20 cellular contexts compared by ENCODE assay signal in genomic region chr16:49755716-49756115, GRCh38.
DNase-seq lines count a peak whose midpoint lies in the region; ATAC-seq, FAIRE-seq and TF ChIP-seq lines count a peak whose summit lies in the region.
"Had no signal": no experiment of that assay in that cellular context is flagged by ENCODE, and none has a peak within 500 bp of the region (broad histone marks: within the 10 kb centered on the region; RNA-seq: fewer than 3 reads in every experiment).

No MANE protein-coding gene starts in this region.

- intact Hi-C loops in right cardiac atrium (cut with DNase I), result loop anchor here in 3 of 4 donors (5.0 to 10.0 kb wide), 3 partner anchors 79 to 102 kb away; partner anchors contain the start of gene ZNF423 (in 2 of the 3)
- intact Hi-C loops in Right ventricle myocardium superior (cut with DNase I), result no loop called here
- intact Hi-C loops in vagina (cut with DNase I), result loop anchor here (10.0 kb wide), 1 partner anchor 261 kb away; no protein-coding TSS in a partner anchor
- intact Hi-C loops in sciatic nerve (cut with DNase I), result no loop called here

- no peak overlapping the region for H3K23ac ChIP-seq in H1 (ENCODE audit: insufficient read length)

- H2BK12ac ChIP-seq in H1 (ENCODE audit: low read depth, low read length), result no peak overlapping the region

- TF ChIP-seq CTCF in H1 (IDR thresholded peaks at IDR 0.05; ENCODE audit: control extremely low read depth in 1 of 3, insufficient read depth in 1 of 3, low read depth in 1 of 3, low read length in 3 of 3) (no peak), nephron (IDR thresholded peaks at IDR 0.05; ENCODE audit: unreplicated experiment in 3 of 3) (no peak), vagina (IDR thresholded peaks at IDR 0.05) (no peak)

- H2BK5ac ChIP-seq in H1 (ENCODE audit: low read depth, low read length), result 0 out of 2 replicates have a peak overlapping the region, but pooled peaks have one; percentile 69

- H3K4ac ChIP-seq in H1 (replicated peaks; ENCODE audit: insufficient read length, low read depth, low read length), result no peak overlapping the region

- H4K20me1 ChIP-seq in H1 (replicated peaks in 1 of 2; ENCODE audit: control insufficient read depth in 1 of 2, insufficient read depth in 2 of 2, low read length in 2 of 2), result peaks cover 2% of the 10 kb centered on the region in 2 experiments

- TF ChIP-seq RAD21 in H1 (IDR thresholded peaks at IDR 0.05 in 1 of 2, conservative IDR thresholded peaks at IDR 0.05 in 1 of 2; ENCODE audit: low read depth in 2 of 2, low read length in 2 of 2), result no peak

- H3K79me1 ChIP-seq in H1 (ENCODE audit: low read depth, low read length), result peaks cover 4% of the 10 kb centered on the region

- H4K91ac ChIP-seq in H1 (replicated peaks; ENCODE audit: insufficient read length, low read length), result no peak overlapping the region

- peak overlapping the region; percentile 95; the same call in 1 of the 2 replicates for H3K18ac ChIP-seq in H1 (ENCODE audit: extremely low read depth, low read length)

- no peak overlapping the region for H3K56ac ChIP-seq in H1 (replicated peaks; ENCODE audit: insufficient read length, low read depth, low read length)

- ATAC-seq in right cardiac atrium (no peak), Right ventricle myocardium superior (ENCODE audit: poor library complexity) (no peak), sciatic nerve (no peak), HG03354 (IDR thresholded peaks at IDR 0.05; ENCODE audit: poor library complexity, severe bottlenecking, unreplicated experiment) (no peak)
- ATAC-seq: activated naive CD8-positive, alpha-beta T cell treated with anti-CD3 and anti-CD28 coated beads, Interleukin-2, amount 50 U/mL, for 24 hours; stimulated activated naive CD8-positive, alpha-beta T cell treated with anti-CD3 and anti-CD28 coated beads, Interleukin-15, amount 100 ng/mL, for 72 hours had no signal

- H3K27me3 Mint-ChIP-seq in nephron (ENCODE audit: low read depth), result peaks cover 3% of the 10 kb centered on the region

- H3K4me3 Mint-ChIP-seq in nephron, result peak overlapping the region in 1 of 3 experiments; percentile 5

- H2AFZ ChIP-seq in H1 (ENCODE audit: low read length), result no peak overlapping the region

- TF ChIP-seq POLR2A in H1 (IDR thresholded peaks at IDR 0.05; ENCODE audit: control extremely low read depth in 1 of 2, low read depth in 2 of 2, low read length in 2 of 2), result no peak
- no peak for TF ChIP-seq POLR2A in vagina (IDR thresholded peaks at IDR 0.05)

- H4K8ac ChIP-seq in H1 (ENCODE audit: extremely low read depth, insufficient read depth, low read length), result no peak overlapping the region

- H3K36me3 ChIP-seq in H1 (ENCODE audit: control insufficient read depth in 2 of 4, insufficient read depth in 4 of 4, low read length in 3 of 4) (no peaks in the 10 kb centered on the region), vagina (no peaks in the 10 kb centered on the region)
- H3K36me3 ChIP-seq: brain microvascular endothelial cell had no signal

- H3K9me3 Mint-ChIP-seq in nephron, result no peaks in the 10 kb centered on the region
- H3K9me3 Mint-ChIP-seq: activated naive CD8-positive, alpha-beta T cell treated with anti-CD3 and anti-CD28 coated beads, Interleukin-2, amount 50 U/mL, for 24 hours; activated T-helper 2 cell treated with anti-CD3 and anti-CD28 coated beads, Interferon-gamma antibody, Interleukin-2, Interleukin-4, amounts not matched to agents 10 μg/mL and 5 μg/mL and 100 μg/mL, durations not matched to agents 14 hours and 24 hours and 36 hours; stimulated activated naive CD8-positive, alpha-beta T cell treated with anti-CD3 and anti-CD28 coated beads, Interleukin-15, amount 100 ng/mL, for 72 hours had no signal

- H2BK120ac ChIP-seq in H1 (replicated peaks; ENCODE audit: low read depth, low read length), result no peak overlapping the region

- H2BK15ac ChIP-seq in H1 (ENCODE audit: low read length), result 0 out of 2 replicates have a peak overlapping the region, but pooled peaks have one; percentile 50

- peaks cover 0 to 22% of the 10 kb centered on the region in 2 experiments; a peak in 2 of 4 replicates for H3K79me2 ChIP-seq in H1 (ENCODE audit: control insufficient read depth in 1 of 2, insufficient read depth in 2 of 2, low read length in 2 of 2)

- peaks cover 4% of the 10 kb centered on the region; the same call in 1 of the 2 replicates for H3K23me2 ChIP-seq in H1 (ENCODE audit: low read depth, low read length)

- H3K14ac ChIP-seq in H1 (ENCODE audit: insufficient read length), result no peak overlapping the region

- CTCF ChIA-PET in H1 (lab: Charles Lee; ENCODE audit: partially characterized antibody), result interaction anchor here (0.8 to 2.7 kb wide), 11 partner anchors 9 to 131 kb away, joined by 3 to 6 read pairs (median 4); no protein-coding TSS in a partner anchor

- peaks cover 45% of the 10 kb centered on the region for H3K4me1 Mint-ChIP-seq in nephron

- H3K27ac ChIP-seq in right cardiac atrium (ENCODE audit: low read length), result peak overlapping the region; percentile 3
- no peak overlapping the region for H3K27ac ChIP-seq in H1 (ENCODE audit: low read depth, low read length)
- H3K27ac ChIP-seq in vagina, result peak overlapping the region; percentile 73
- H3K27ac ChIP-seq: brain microvascular endothelial cell, VCaP had no signal

- H3K9me3 ChIP-seq in right cardiac atrium (ENCODE audit: control insufficient read depth, low read length) (no peaks in the 10 kb centered on the region), H1 (ENCODE audit: insufficient read depth in 2 of 2, low read depth in 1 of 2, low read length in 1 of 2) (no peaks in the 10 kb centered on the region), vagina (no peaks in the 10 kb centered on the region)

- H3K4me1 ChIP-seq in right cardiac atrium (ENCODE audit: control insufficient read depth, insufficient read depth, low read length), result no peaks in the 10 kb centered on the region
- H3K4me1 ChIP-seq in H1 (replicated peaks in 1 of 4; ENCODE audit: control insufficient read depth in 3 of 4, insufficient read depth in 4 of 4, low read length in 3 of 4), result peaks cover 11 to 32% (median 24%) of the 10 kb centered on the region in 4 experiments
- peaks cover 11% of the 10 kb centered on the region for H3K4me1 ChIP-seq in vagina

- TF ChIP-seq EP300 in H1 (IDR thresholded peaks at IDR 0.05; ENCODE audit: borderline replicate concordance in 1 of 2, low read depth in 2 of 2, low read length in 2 of 2), result no peak

- no peak overlapping the region for H3K4me3 ChIP-seq in right cardiac atrium (ENCODE audit: low read length)
- peak overlapping the region in 1 of 4 experiments; percentile 52; a peak in 2 of 8 replicates for H3K4me3 ChIP-seq in H1 (ENCODE audit: extremely low read depth in 1 of 4, insufficient read depth in 2 of 4, low read depth in 3 of 4, low read length in 4 of 4)
- peak overlapping the region; percentile 38 to 50 for H3K4me3 ChIP-seq in vagina

- no peak overlapping the region for H3K9ac ChIP-seq in H1 (replicated peaks in 1 of 4; ENCODE audit: extremely low read depth in 1 of 4, low read depth in 3 of 4, low read length in 3 of 4)

- no peak overlapping the region for H2AK5ac ChIP-seq in H1 (ENCODE audit: low read depth, low read length)

- peak; percentile 50 for FAIRE-seq in H1 (lab: Jason Lieb, UNC)
- FAIRE-seq: GM12892 had no signal

- H2BK20ac ChIP-seq in H1 (ENCODE audit: low read length), result no peak overlapping the region; the same call in 1 of the 2 replicates

- peak overlapping the region; percentile 75 to 87 (median 78) for H3K27ac Mint-ChIP-seq in nephron
- H3K27ac Mint-ChIP-seq: activated naive CD8-positive, alpha-beta T cell treated with anti-CD3 and anti-CD28 coated beads, Interleukin-2, amount 50 U/mL, for 24 hours; activated T-helper 2 cell treated with anti-CD3 and anti-CD28 coated beads, Interferon-gamma antibody, Interleukin-2, Interleukin-4, amounts not matched to agents 10 μg/mL and 5 μg/mL and 100 μg/mL, durations not matched to agents 14 hours and 24 hours and 36 hours had no signal

- DNase-seq in right cardiac atrium, result no peak
- no peak for DNase-seq in Right ventricle myocardium superior
- no peak for DNase-seq in H1 (ENCODE audit: low read depth in 1 of 2, low spot score in 2 of 2)
- DNase-seq in vagina (ENCODE audit: extremely low spot score in 2 of 2), result no peak
- DNase-seq in sciatic nerve (ENCODE audit: low spot score), result no peak
- no peak for DNase-seq in SHP77 (lab: John Stamatoyannopoulos, UW)
- DNase-seq: activated CD8-positive, alpha-beta memory T cell treated with anti-CD3 and anti-CD28 coated beads, Interleukin-2, amount 50 U/mL, for 48 hours; activated naive CD8-positive, alpha-beta T cell treated with anti-CD3 and anti-CD28 coated beads, Interleukin-2, amount 50 U/mL, for 24 hours; DND-41; immature natural killer cell; NCI-H1092 treated with DMSO at 0.1 percent for 48 hours; NCI-H446 treated with DMSO at 0.1 percent for 48 hours; occipital lobe; stimulated activated naive CD8-positive, alpha-beta T cell treated with anti-CD3 and anti-CD28 coated beads, Interleukin-15, amount 100 ng/mL, for 72 hours had no signal

- H3K36me3 Mint-ChIP-seq in nephron (ENCODE audit: low read depth), result no peaks in the 10 kb centered on the region
- H3K36me3 Mint-ChIP-seq: immature natural killer cell had no signal

- POLR2A ChIA-PET in H1 (lab: Charles Lee; ENCODE audit: partially characterized antibody), result interaction anchor here (1.6 to 2.7 kb wide), 2 partner anchors 11 to 20 kb away, joined by 7 to 16 read pairs; no protein-coding TSS in a partner anchor

- no peak overlapping the region for H4K5ac ChIP-seq in H1 (ENCODE audit: insufficient read length, low read depth, low read length)

- H3K27me3 ChIP-seq in right cardiac atrium (ENCODE audit: control insufficient read depth, insufficient read depth) (no peaks in the 10 kb centered on the region), H1 (replicated peaks in 1 of 4; ENCODE audit: control insufficient read depth in 3 of 4, extremely low read depth in 1 of 4, insufficient read depth in 3 of 4, low read length in 3 of 4) (no peaks in the 10 kb centered on the region), vagina (no peaks in the 10 kb centered on the region)
- H3K27me3 ChIP-seq: brain microvascular endothelial cell had no signal

- WGBS in right cardiac atrium, result 40% methylated on average over 6 of the region's 6 CpGs
- 58% methylated on average over 6 of the region's 6 CpGs; no CpG with 5 or more reads in 1 of the 2 experiments for WGBS in H1 (ENCODE audit: extremely low coverage in 1 of 2, insufficient coverage in 1 of 2, insufficient read length in 1 of 2, insufficient replicate concordance in 2 of 2, low coverage in 1 of 2, low lambda C conversion rate in 2 of 2, missing lambda C conversion rate in 1 of 2), 2 experiments

- peak overlapping the region; percentile 61 to 86; a peak in 2 of 4 replicates for H3K4me2 ChIP-seq in H1 (ENCODE audit: insufficient read depth in 1 of 2, low read depth in 2 of 2, low read length in 2 of 2)

TF ChIP-seq in H1, 55 proteins besides CTCF, POLR2A, EP300 and RAD21:
- TF ChIP-seq BRCA1 (IDR thresholded peaks at IDR 0.05; ENCODE audit: low read depth, low read length), result no peak
- no peak for TF ChIP-seq SIN3A (conservative IDR thresholded peaks at IDR 0.05 in 1 of 2, IDR thresholded peaks at IDR 0.05 in 1 of 2; ENCODE audit: low read depth in 1 of 2, low read length in 2 of 2)
- no peak for TF ChIP-seq RFX5 (IDR thresholded peaks at IDR 0.05; ENCODE audit: borderline replicate concordance, low read depth, low read length)
- no peak for TF ChIP-seq RXRA (IDR thresholded peaks at IDR 0.05; ENCODE audit: insufficient read depth, low read depth, low read length)
- no peak for TF ChIP-seq EZH2 (IDR thresholded peaks at IDR 0.05; ENCODE audit: low read depth, low read length, severe bottlenecking)

Comparison
In these comparisons a context has a peak if more than half of its experiments do, and no peak if none do; other contexts are left out.
1. intact Hi-C loops: an anchor here in right cardiac atrium (5.0 to 10.0 kb wide) and vagina (10.0 kb wide); none called in Right ventricle myocardium superior and sciatic nerve.